In the genomic region with DNA sequence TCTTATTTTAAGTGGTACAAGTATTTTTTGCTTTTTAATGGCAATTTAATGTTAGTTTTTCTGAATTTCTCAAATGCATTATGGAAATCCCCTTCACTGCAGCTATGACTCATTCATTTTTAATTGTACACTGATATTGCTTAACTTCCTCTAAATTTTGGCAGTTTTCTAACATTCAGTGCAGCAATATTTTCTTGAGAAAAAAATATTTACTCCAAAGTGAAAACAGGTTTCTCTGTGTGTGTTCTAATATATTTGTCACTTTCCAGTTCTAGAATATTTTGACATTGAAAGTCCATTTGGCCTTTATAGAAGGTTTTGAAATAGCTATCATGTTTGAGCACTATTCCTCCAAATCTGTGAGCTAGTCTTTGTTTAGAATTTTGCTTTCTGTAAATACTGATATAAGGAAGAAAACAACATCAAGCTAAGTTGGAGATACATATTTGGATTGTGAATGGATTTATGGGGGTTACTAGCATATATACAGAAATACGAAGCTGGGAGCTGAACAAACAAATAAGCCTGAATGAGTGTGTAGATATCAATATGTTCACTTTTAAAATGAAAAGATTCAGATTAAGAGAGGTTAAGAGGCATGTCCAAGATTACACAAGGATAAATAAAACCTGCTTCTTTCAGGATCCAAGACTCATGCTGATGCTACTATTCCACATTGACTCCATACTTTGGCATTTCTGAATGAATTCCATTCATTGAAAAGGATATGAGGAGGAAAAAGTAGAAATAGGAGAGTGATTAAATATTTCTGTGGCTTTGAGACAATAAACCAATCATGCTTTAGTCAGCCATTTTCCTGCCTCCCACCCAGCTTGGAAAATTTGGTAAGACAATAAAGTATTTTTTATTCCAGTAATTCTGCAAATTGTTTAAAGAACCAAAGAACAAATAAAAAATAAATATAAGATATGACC, we compare ENCODE assay signal across 1 cellular context.
A peak's percentile ranks its signal among the peaks of the same experiment; 100 is the strongest.
TF ChIP-seq lines count a peak whose summit lies in the region.

No MANE protein-coding gene starts in this region.

TF ChIP-seq in SK-N-SH, 30 proteins besides CTCF, POLR2A, EP300 and RAD21 (continued from another document):
- peak; percentile 59 for TF ChIP-seq PBX3 (IDR thresholded peaks at IDR 0.05)
- peak; percentile 69 for TF ChIP-seq JUND (IDR thresholded peaks at IDR 0.05)
- no peak for TF ChIP-seq GATA2 (CRISPR knock-in tag; IDR thresholded peaks at IDR 0.05)
